In the genomic region with DNA sequence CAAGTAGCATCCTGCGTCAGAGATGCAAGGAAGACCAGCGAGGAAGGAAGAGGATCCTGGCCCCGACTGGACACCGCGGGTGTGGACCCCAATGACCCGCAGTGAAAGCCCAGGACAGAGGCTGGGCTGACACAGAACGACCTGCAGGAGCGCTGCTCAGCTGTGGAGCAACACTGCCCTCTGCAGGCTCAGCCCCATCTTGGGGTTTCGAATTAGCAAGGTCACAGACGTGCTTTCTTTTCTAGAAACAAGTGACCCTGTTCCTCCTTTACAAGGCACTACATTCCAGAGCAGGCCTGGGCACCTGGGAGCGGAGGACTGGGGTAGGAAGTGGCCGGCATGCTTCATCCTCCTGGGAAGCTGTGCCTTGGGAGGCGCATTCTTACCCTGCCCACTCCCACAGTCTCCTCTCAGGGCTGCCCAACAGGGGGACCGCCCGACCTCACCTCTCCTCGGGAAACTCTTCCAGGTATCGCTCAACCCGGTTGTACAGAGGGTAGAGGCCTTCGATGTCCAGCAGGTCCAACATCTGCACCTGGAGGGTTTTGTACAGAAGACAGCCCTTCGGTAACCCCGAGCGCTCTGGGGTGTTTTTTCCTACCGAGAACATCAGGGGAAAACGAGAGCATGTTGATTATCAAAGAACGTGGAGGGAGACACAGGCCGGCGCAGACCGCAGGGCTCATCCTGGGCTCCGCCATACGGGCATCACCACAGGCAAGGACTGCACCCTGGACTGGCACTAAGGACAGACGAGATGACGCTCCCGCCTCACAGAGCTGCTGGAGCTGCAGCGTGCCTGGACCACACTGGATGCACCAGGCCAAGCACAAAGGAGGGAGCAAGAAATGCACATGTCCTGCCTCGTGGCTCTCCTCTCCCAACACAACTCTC, we compare ENCODE assay signal across 8 cellular contexts.
DNase-seq lines count a peak whose midpoint lies in the region; ATAC-seq, FAIRE-seq and TF ChIP-seq lines count a peak whose summit lies in the region.

No MANE protein-coding gene starts in this region.

- TF ChIP-seq CTCF in GM13976 (IDR thresholded peaks at IDR 0.05; ENCODE audit: borderline replicate concordance, control extremely low read depth, extremely low read depth, insufficient read depth, missing control alignments) (peak; percentile 67), WERI-Rb-1 (IDR thresholded peaks at IDR 0.05; ENCODE audit: low read depth, low read length) (peak; percentile 99)

- H3K9me3 ChIP-seq in WERI-Rb-1 (ENCODE audit: severe bottlenecking) = no peaks in the 10 kb centered on the region

- H3K36me3 ChIP-seq in WERI-Rb-1 = peaks cover 52% of the 10 kb centered on the region

- FAIRE-seq in A204.1 (lab: Jason Lieb, UNC) = peak; percentile 39

- in situ Hi-C loops in GM13976 (cut with MboI; ENCODE audit: low sequenced_read_pairs, unreplicated experiment) = loop anchor here (10.0 kb wide), 2 partner anchors 300 to 500 kb away; no protein-coding TSS in a partner anchor
- in situ Hi-C loops in T47D (cut with HindIII; ENCODE audit: low pct_unique_long_range_greater_than_20kb, low sequenced_read_pairs) = no loop called here

- ATAC-seq in HG02885 (IDR thresholded peaks at IDR 0.05; ENCODE audit: poor library complexity, unreplicated experiment) = no peak

- DNase-seq in GM13976 (ENCODE audit: low spot score) (peak; percentile 88), NCI-H1092 (lab: John Stamatoyannopoulos, UW) (peak; percentile 11), WERI-Rb-1 (peak; percentile 77), T47D (ENCODE audit: low read depth in 1 of 2, low spot score in 1 of 2) (peak; percentile 69 to 71), inferior parietal cortex (ENCODE audit: extremely low spot score) (peak; percentile 70)
- DNase-seq in stimulated activated CD4-positive, alpha-beta T cell treated with anti-CD3 and anti-CD28 coated beads, Interleukin-12 subunit alpha, Interleukin-12 subunit beta, amount 100 ng/mL, for 48 hours (ENCODE audit: low read depth in 2 of 3, low spot score in 1 of 3) = peak; percentile 45 to 55 (median 46)

- H3K4me3 ChIP-seq in WERI-Rb-1 (ENCODE audit: low read depth, low read length) = no peak overlapping the region

- no peak overlapping the region for H3K27ac ChIP-seq in WERI-Rb-1

- H3K27me3 ChIP-seq in WERI-Rb-1 (ENCODE audit: insufficient read depth, low read depth, severe bottlenecking) = no peaks in the 10 kb centered on the region

Comparison
In these comparisons a context has a peak if more than half of its experiments do, and no peak if none do; other contexts are left out.
1. DNase-seq: peak in every context shown above with its lines; median percentile 88 in GM13976; 77 in WERI-Rb-1; 70 in T47D; 70 in inferior parietal cortex; 46 in stimulated activated CD4-positive, alpha-beta T cell treated with anti-CD3 and anti-CD28 coated beads, Interleukin-12 subunit alpha, Interleukin-12 subunit beta, amount 100 ng/mL, for 48 hours; 11 in NCI-H1092.